ENCODE assay signal across 8 cellular contexts in the genomic region with DNA sequence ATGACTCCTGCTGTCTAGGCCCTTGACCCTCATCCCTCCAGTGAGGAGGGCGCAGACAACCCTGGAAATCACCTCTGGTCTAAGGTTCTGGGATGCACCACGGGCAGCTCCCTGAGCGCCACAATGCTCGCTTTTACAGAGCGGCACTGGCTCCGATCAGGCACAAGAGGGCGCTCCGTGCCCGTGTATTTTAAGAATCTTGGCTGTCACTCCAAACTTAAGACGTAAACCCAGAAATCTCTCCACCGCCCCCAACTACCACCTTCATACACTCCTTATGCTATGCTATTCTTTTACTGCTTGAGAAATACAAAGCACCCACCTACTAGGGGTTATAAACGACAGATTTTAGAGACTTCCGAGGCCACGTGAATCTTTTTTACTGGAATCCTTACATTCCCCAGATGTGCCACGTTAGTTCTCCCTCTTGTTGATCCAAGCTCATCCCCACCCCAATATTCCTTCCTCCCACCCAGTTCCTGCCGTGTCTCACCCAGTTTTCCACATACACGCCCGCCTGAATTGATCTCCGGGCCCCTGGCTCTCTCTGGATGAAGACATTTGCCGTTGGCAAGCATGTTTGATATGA.
DNase-seq lines count a peak whose midpoint lies in the region; ATAC-seq and TF ChIP-seq lines count a peak whose summit lies in the region.

No MANE protein-coding gene starts in this region.

- no peak overlapping the region for H3K4me2 ChIP-seq in OCI-LY7 (ENCODE audit: low read length)
- H3K4me2 ChIP-seq in mesendoderm (ENCODE audit: low read length), result no peak overlapping the region

- no peaks in the 10 kb centered on the region for H3K79me1 ChIP-seq in mesendoderm (ENCODE audit: low read length)

- DNase-seq in A673 (ENCODE audit: low spot score), result peak; percentile 71
- DNase-seq in GM03348 (ENCODE audit: low spot score), result peak; percentile 77
- peak; percentile 43 for DNase-seq in OCI-LY7 (ENCODE audit: low spot score)
- DNase-seq in dermis blood vessel endothelial cell, result peak; percentile 69
- DNase-seq in mesendoderm, result peak; percentile 64
- no peak for DNase-seq in activated effector memory CD4-positive, alpha-beta T cell treated with anti-CD3 and anti-CD28 coated beads, Interleukin-2, amount 50 U/mL, for 16 hours

- H3K56ac ChIP-seq in mesendoderm (ENCODE audit: low read length), result no peak overlapping the region

- H3K4ac ChIP-seq in mesendoderm (ENCODE audit: low read depth, low read length), result no peak overlapping the region

- H3K27ac ChIP-seq in A673 (ENCODE audit: low read depth, low read length, poor library complexity, severe bottlenecking) (no peak overlapping the region), OCI-LY7 (ENCODE audit: low read depth, low read length, poor library complexity, severe bottlenecking) (no peak overlapping the region), mesendoderm (ENCODE audit: low read depth, low read length) (no peak overlapping the region)

- no peaks in the 10 kb centered on the region for H3K79me2 ChIP-seq in OCI-LY7 (ENCODE audit: insufficient read depth, low read depth, low read length)
- H3K79me2 ChIP-seq in mesendoderm (ENCODE audit: control insufficient read depth, insufficient read depth, low read length), result no peaks in the 10 kb centered on the region

- H2BK120ac ChIP-seq in mesendoderm (ENCODE audit: low read depth, low read length), result no peak overlapping the region

- H3K4me1 ChIP-seq in A673 (ENCODE audit: insufficient read depth, low read length, poor library complexity, severe bottlenecking) (no peaks in the 10 kb centered on the region), OCI-LY7 (ENCODE audit: insufficient read depth, low read length, poor library complexity, severe bottlenecking) (no peaks in the 10 kb centered on the region), mesendoderm (ENCODE audit: control insufficient read depth, low read depth, low read length) (no peaks in the 10 kb centered on the region)

- no peak overlapping the region for H2AFZ ChIP-seq in OCI-LY7 (ENCODE audit: low read length)

- H3K9me3 ChIP-seq in A673 (ENCODE audit: low read depth, low read length, poor library complexity, severe bottlenecking) (no peaks in the 10 kb centered on the region), OCI-LY7 (ENCODE audit: low read length) (no peaks in the 10 kb centered on the region)

- H3K9ac ChIP-seq in mesendoderm (ENCODE audit: low read length), result no peak overlapping the region

- H3K4me3 ChIP-seq in A673 (ENCODE audit: low read depth, low read length, poor library complexity, severe bottlenecking) (no peak overlapping the region), OCI-LY7 (ENCODE audit: low read depth, low read length, poor library complexity, severe bottlenecking) (no peak overlapping the region), mesendoderm (ENCODE audit: low read length) (no peak overlapping the region)

- no peaks in the 10 kb centered on the region for H4K20me1 ChIP-seq in OCI-LY7 (ENCODE audit: insufficient read depth, low read length)

- CTCF ChIA-PET in A673 (lab: Charles Lee), result interaction anchor here (0.5 to 0.9 kb wide), 4 partner anchors 743 to 1672 kb away, joined by 3 read pairs; no protein-coding TSS in a partner anchor
- CTCF ChIA-PET in OCI-LY7 (lab: Charles Lee; ENCODE audit: unreplicated experiment), result no interaction called here

- no peak overlapping the region for H3K23ac ChIP-seq in mesendoderm (ENCODE audit: low read length)

- BruUV-seq in A673 (replicated peaks; lab: Mats Ljungman, UMichigan), result no TSS peak
- BruUV-seq in OCI-LY7 (replicated peaks; lab: Mats Ljungman, UMichigan), result no TSS peak

- TF ChIP-seq CTCF in A673 (conservative IDR thresholded peaks at IDR 0.05; ENCODE audit: low read depth, low read length) (peak; percentile 94), OCI-LY7 (conservative IDR thresholded peaks at IDR 0.05; ENCODE audit: low read length) (peak; percentile 88)

- H2AK5ac ChIP-seq in mesendoderm (ENCODE audit: low read length), result no peak overlapping the region

- POLR2A ChIA-PET in A673 (lab: Charles Lee; ENCODE audit: low non-redundant PET), result no interaction called here
- POLR2A ChIA-PET in OCI-LY7 (lab: Charles Lee), result no interaction called here

- peaks cover 47% of the 10 kb centered on the region for H3K27me3 ChIP-seq in A673 (replicated peaks; ENCODE audit: insufficient read depth, low read depth, low read length, poor library complexity)
- H3K27me3 ChIP-seq in mesendoderm (ENCODE audit: insufficient read depth, low read length, poor library complexity), result no peaks in the 10 kb centered on the region

- ATAC-seq in HG03432 (IDR thresholded peaks at IDR 0.05; ENCODE audit: unreplicated experiment) (peak; percentile 37), GM19328 (IDR thresholded peaks at IDR 0.05; ENCODE audit: unreplicated experiment) (no peak)

- intact Hi-C loops in A673 (cut with micrococcal nuclease; ENCODE audit: unreplicated experiment), result loop anchor here (1.0 to 10.0 kb wide), 4 partner anchors 84 to 1056 kb away; no protein-coding TSS in a partner anchor
- intact Hi-C loops in OCI-LY7 (cut with micrococcal nuclease; ENCODE audit: unreplicated experiment), result loop anchor here (2.0 kb wide), 1 partner anchor 84 kb away; no protein-coding TSS in a partner anchor

- no peaks in the 10 kb centered on the region for H3K36me3 ChIP-seq in A673 (ENCODE audit: insufficient read depth, low read length, poor library complexity, severe bottlenecking)
- no peaks in the 10 kb centered on the region for H3K36me3 ChIP-seq in OCI-LY7 (ENCODE audit: insufficient read depth, low read length)
- no peaks in the 10 kb centered on the region for H3K36me3 ChIP-seq in mesendoderm (ENCODE audit: control insufficient read depth, insufficient read depth, low read length)

- H4K5ac ChIP-seq in mesendoderm (ENCODE audit: low read length), result no peak overlapping the region

- no peak overlapping the region for H3K18ac ChIP-seq in mesendoderm (ENCODE audit: low read length)

- no peak overlapping the region for H2BK15ac ChIP-seq in mesendoderm (replicated peaks; ENCODE audit: low read depth)

- no peaks in the 10 kb centered on the region for H3K9me2 ChIP-seq in OCI-LY7 (ENCODE audit: insufficient read depth, low read length)

- no peak overlapping the region for H2BK5ac ChIP-seq in mesendoderm (ENCODE audit: low read length)

- no CpG with 5 or more reads among the region's 20 CpGs for WGBS in mesendoderm (ENCODE audit: extremely low coverage, insufficient coverage, low lambda C conversion rate)

- H4K8ac ChIP-seq in mesendoderm (ENCODE audit: low read depth, low read length), result no peak overlapping the region
